In genomic region chr2:95315801-95316411, GRCh38 we compare ENCODE assay signal across 10 cellular contexts. TPM values are rescaled to one million over a fixed set of nuclear protein-coding genes. Genes with fewer than 3 reads are reported as not detected.
A peak's percentile ranks its signal among the peaks of the same experiment; 100 is the strongest.
DNase-seq lines count a peak whose midpoint lies in the region; ATAC-seq and TF ChIP-seq lines count a peak whose summit lies in the region.
"Had no signal": no experiment of that assay in that cellular context is flagged by ENCODE, and none has a peak within 500 bp of the region (broad histone marks: within the 10 kb centered on the region; RNA-seq: fewer than 3 reads in every experiment).

No MANE protein-coding gene starts in this region.

- H3F3A ChIP-seq in GM23248 (ENCODE audit: insufficient read depth), result peaks cover 6% of the 10 kb centered on the region; the same call in 1 of the 2 replicates

- no peak for TF ChIP-seq POLR2A in spleen (IDR thresholded peaks at IDR 0.05)

- WGBS in GM23248 (ENCODE audit: low coverage in 1 of 2, low lambda C conversion rate in 2 of 2, missing lambda C conversion rate in 2 of 2), 2 experiments, result 71 to 77% methylated on average over 16 to 19 of the region's 19 CpGs
- 81 to 91% (median 82%) methylated on average over 19 of the region's 19 CpGs for WGBS in spleen, 5 donors

- H4K20me1 ChIP-seq in GM23248 (ENCODE audit: insufficient read depth), result no peaks in the 10 kb centered on the region

- no peaks in the 10 kb centered on the region for H3K9me2 ChIP-seq in GM23248 (ENCODE audit: insufficient read depth)

- peak overlapping the region; percentile 41 for H3K4me2 ChIP-seq in GM23248 (ENCODE audit: unreplicated experiment)

- H3K9ac ChIP-seq in GM23248, result no peak overlapping the region

- H3K4me3 ChIP-seq in GM23248, result no peak overlapping the region
- no peak overlapping the region for H3K4me3 ChIP-seq in RWPE2 (ENCODE audit: severe bottlenecking)
- H3K4me3 ChIP-seq in spleen, result no peak overlapping the region
- H3K4me3 ChIP-seq: suprapubic skin had no signal

- ATAC-seq in RWPE2 (ENCODE audit: low read depth), result peak; percentile 81

- peak; percentile 82 for DNase-seq in GM23248
- DNase-seq in RWPE2 (ENCODE audit: low spot score), result peak; percentile 89
- peak; percentile 91 for DNase-seq in fibroblast of gingiva (ENCODE audit: low read depth)
- peak; percentile 58 for DNase-seq in spleen
- no peak for DNase-seq in Kasumi-1 (lab: John Stamatoyannopoulos, UW)
- no peak for DNase-seq in islet precursor cell
- no peak for DNase-seq in KBM-7
- DNase-seq: activated CD8-positive, alpha-beta memory T cell treated with anti-CD3 and anti-CD28 coated beads, Interleukin-2, amount 50 U/mL, for 4 hours; NCI-H2227 treated with DMSO at 0.1 percent for 48 hours had no signal

- peak overlapping the region; percentile 42; the same call in 1 of the 2 replicates for H3K27ac ChIP-seq in GM23248
- peak overlapping the region; percentile 16 for H3K27ac ChIP-seq in RWPE2 (ENCODE audit: poor library complexity, severe bottlenecking)
- no peak overlapping the region for H3K27ac ChIP-seq in spleen
- H3K27ac ChIP-seq: suprapubic skin had no signal

- no peak overlapping the region for H2AFZ ChIP-seq in GM23248

- H3K36me3 ChIP-seq in GM23248 (ENCODE audit: low read depth) (no peaks in the 10 kb centered on the region), RWPE2 (ENCODE audit: low read depth) (no peaks in the 10 kb centered on the region), spleen (no peaks in the 10 kb centered on the region)
- H3K36me3 ChIP-seq: suprapubic skin had no signal

- TF ChIP-seq CTCF in RWPE2 (IDR thresholded peaks at IDR 0.05; ENCODE audit: poor library complexity, severe bottlenecking), result no peak
- TF ChIP-seq CTCF in spleen (IDR thresholded peaks at IDR 0.05 in 8 of 11, conservative IDR thresholded peaks at IDR 0.05 in 3 of 11), result no peak

- H3K4me1 ChIP-seq in GM23248 (ENCODE audit: insufficient read depth), result peaks cover 23% of the 10 kb centered on the region
- peaks cover 18% of the 10 kb centered on the region for H3K4me1 ChIP-seq in RWPE2 (ENCODE audit: insufficient read depth, poor library complexity, severe bottlenecking)
- no peaks in the 10 kb centered on the region for H3K4me1 ChIP-seq in spleen

- H3K79me2 ChIP-seq in GM23248 (ENCODE audit: insufficient read depth), result no peaks in the 10 kb centered on the region

- intact Hi-C loops in spleen (cut with DNase I; ENCODE audit: low total_unique reads), result no loop called here

- no peaks in the 10 kb centered on the region for H3K9me3 ChIP-seq in GM23248 (ENCODE audit: low read depth)
- H3K9me3 ChIP-seq in RWPE2 (ENCODE audit: severe bottlenecking), result no peaks in the 10 kb centered on the region
- no peaks in the 10 kb centered on the region for H3K9me3 ChIP-seq in spleen
- H3K9me3 ChIP-seq: suprapubic skin had no signal

- in situ Hi-C loops in GM23248 (cut with MboI), result no loop called here
- in situ Hi-C loops in KBM-7 (cut with MboI; ENCODE audit: low pct_unique_long_range_greater_than_20kb, low sequenced_read_pairs), result no loop called here

- no peaks in the 10 kb centered on the region for H3K27me3 ChIP-seq in GM23248 (replicated peaks; ENCODE audit: insufficient read depth)
- no peaks in the 10 kb centered on the region for H3K27me3 ChIP-seq in RWPE2 (ENCODE audit: insufficient read depth, poor library complexity, severe bottlenecking)
- H3K27me3 ChIP-seq in spleen (replicated peaks in 1 of 7), result peaks cover 0 to 3% (median 0%) of the 10 kb centered on the region in 7 donors

RNA-seq across cellular contexts. Expression of gene KCNIP3, which starts 18.8 kb away (rescaled TPM):
- total RNA-seq in GM23248 (2014; rRNA removed; shearing (Covaris generic)), result 10.7 and 11.9 TPM in 2 replicates
- polyA plus RNA-seq in GM23248 (2016; fragmentation: Nextera tagmentation; extraction: Ambion mirVana), result 3.7 and 4.9 TPM in 2 replicates
- 1 to 10 TPM; 2.6 to 5.2 (median 4.2) TPM for total RNA-seq in spleen
- polyA plus RNA-seq in spleen, result 1 to 10 TPM in 1 of 3 donors, under 1 TPM in 2; 0.59 to 1.8 (median 0.85) TPM

RNA-seq across cellular contexts. Expression of gene PROM2, which starts 41.7 kb away (rescaled TPM):
- total RNA-seq in GM23248 (2014; rRNA removed; shearing (Covaris generic)), result 0.22 TPM in 1 of 2 replicates, not detected in the other
- polyA plus RNA-seq in GM23248 (2016; fragmentation: Nextera tagmentation; extraction: Ambion mirVana), result 0.25 TPM in 1 of 2 replicates, not detected in the other
- 1 to 10 TPM in 6 of 7 donors, under 1 TPM in 1; 0.50 to 4.9 (median 2.7) TPM for total RNA-seq in spleen
- polyA plus RNA-seq in spleen, result under 1 TPM; 0.21 to 0.74 (median 0.52) TPM

Comparison
In these comparisons a context has a peak if more than half of its experiments do, and no peak if none do; other contexts are left out.
1. DNase-seq: peak in GM23248 (single experiment), RWPE2 (single experiment), fibroblast of gingiva (single experiment) and spleen (single experiment); none in Kasumi-1 (0 of 2), islet precursor cell (single experiment) and KBM-7 (single experiment).
2. H3K27ac ChIP-seq: peak in GM23248 (single experiment) and RWPE2 (single experiment); none in spleen (0 of 8).